ENCODE assay signal across 8 cellular contexts in genomic region chr15:55780292-55780691, GRCh38. TPM values are rescaled to one million over a fixed set of nuclear protein-coding genes. Genes with fewer than 3 reads are reported as not detected.
"Had no signal": no experiment of that assay in that cellular context is flagged by ENCODE, and none has a peak within 500 bp of the region (broad histone marks: within the 10 kb centered on the region; RNA-seq: fewer than 3 reads in every experiment).

No MANE protein-coding gene starts in this region.

- H3K4me3 ChIP-seq: GM12878 had no signal

- ATAC-seq: GM12878 had no signal

- FAIRE-seq: G401.6, GM12878, GM12891, GM12892, GM18507, GM19239 had no signal

- DNase-seq: GDM1, GF-D8 had no signal

RNA-seq across cellular contexts. Expression of gene PRTG, which starts 37.3 kb away (rescaled TPM):
- total RNA-seq: GM12878 had no signal
